2 cellular contexts compared by ENCODE assay signal in the genomic region with DNA sequence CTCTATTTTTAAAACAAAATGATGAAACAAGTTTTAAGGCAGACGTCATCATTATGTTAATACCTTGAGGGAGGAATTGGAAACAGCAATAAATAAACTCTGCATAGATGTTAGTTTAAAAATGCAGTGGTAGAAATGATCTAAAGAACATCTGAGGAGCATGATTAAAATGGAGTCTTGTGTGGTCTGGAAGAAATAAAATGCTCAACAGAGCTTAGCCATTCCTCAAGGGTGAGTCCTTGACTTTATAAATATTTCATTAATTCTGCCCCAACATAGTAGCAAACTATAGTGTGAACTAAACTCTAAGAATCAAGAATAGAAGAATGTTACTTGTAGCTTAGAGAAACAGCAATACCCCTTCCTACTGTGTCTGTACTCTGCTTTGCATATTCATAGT.
TF ChIP-seq lines count a peak whose summit lies in the region.

No MANE protein-coding gene starts in this region.

TF ChIP-seq in IMR-90, 13 proteins besides CTCF, POLR2A, EP300 and RAD21:
- TF ChIP-seq RFX5 (IDR thresholded peaks at IDR 0.05; ENCODE audit: low read depth, low read length), result no peak
TF ChIP-seq in IMR-90: peak in this region for 0.

TF ChIP-seq in HepG2, 621 proteins besides CTCF, POLR2A, EP300 and RAD21:
- no peak for TF ChIP-seq NFIC (IDR thresholded peaks at IDR 0.05; ENCODE audit: low read length)
- no peak for TF ChIP-seq ZNF33B (CRISPR knock-in tag; IDR thresholded peaks at IDR 0.05)
- TF ChIP-seq ZNF441 (CRISPR knock-in tag; IDR thresholded peaks at IDR 0.05; ENCODE audit: borderline replicate concordance), result no peak
- no peak for TF ChIP-seq RFX5 (IDR thresholded peaks at IDR 0.05; ENCODE audit: low read depth, low read length)
- TF ChIP-seq PRMT3 (CRISPR knock-in tag; IDR thresholded peaks at IDR 0.05; ENCODE audit: borderline replicate concordance, low read depth), result no peak
- TF ChIP-seq, protein P1, sequence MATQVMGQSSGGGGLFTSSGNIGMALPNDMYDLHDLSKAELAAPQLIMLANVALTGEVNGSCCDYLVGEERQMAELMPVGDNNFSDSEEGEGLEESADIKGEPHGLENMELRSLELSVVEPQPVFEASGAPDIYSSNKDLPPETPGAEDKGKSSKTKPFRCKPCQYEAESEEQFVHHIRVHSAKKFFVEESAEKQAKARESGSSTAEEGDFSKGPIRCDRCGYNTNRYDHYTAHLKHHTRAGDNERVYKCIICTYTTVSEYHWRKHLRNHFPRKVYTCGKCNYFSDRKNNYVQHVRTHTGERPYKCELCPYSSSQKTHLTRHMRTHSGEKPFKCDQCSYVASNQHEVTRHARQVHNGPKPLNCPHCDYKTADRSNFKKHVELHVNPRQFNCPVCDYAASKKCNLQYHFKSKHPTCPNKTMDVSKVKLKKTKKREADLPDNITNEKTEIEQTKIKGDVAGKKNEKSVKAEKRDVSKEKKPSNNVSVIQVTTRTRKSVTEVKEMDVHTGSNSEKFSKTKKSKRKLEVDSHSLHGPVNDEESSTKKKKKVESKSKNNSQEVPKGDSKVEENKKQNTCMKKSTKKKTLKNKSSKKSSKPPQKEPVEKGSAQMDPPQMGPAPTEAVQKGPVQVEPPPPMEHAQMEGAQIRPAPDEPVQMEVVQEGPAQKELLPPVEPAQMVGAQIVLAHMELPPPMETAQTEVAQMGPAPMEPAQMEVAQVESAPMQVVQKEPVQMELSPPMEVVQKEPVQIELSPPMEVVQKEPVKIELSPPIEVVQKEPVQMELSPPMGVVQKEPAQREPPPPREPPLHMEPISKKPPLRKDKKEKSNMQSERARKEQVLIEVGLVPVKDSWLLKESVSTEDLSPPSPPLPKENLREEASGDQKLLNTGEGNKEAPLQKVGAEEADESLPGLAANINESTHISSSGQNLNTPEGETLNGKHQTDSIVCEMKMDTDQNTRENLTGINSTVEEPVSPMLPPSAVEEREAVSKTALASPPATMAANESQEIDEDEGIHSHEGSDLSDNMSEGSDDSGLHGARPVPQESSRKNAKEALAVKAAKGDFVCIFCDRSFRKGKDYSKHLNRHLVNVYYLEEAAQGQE (IDR thresholded peaks at IDR 0.05; ENCODE audit: borderline replicate concordance in 1 of 2, low read depth in 1 of 2, low read length in 2 of 2), result no peak
- no peak for TF ChIP-seq ETV5 (CRISPR knock-in tag; IDR thresholded peaks at IDR 0.05; ENCODE audit: borderline replicate concordance)
- no peak for TF ChIP-seq U2AF1 (optimal IDR thresholded peaks at IDR 0.05; ENCODE audit: low read depth, low read length)
- TF ChIP-seq, protein P2, sequence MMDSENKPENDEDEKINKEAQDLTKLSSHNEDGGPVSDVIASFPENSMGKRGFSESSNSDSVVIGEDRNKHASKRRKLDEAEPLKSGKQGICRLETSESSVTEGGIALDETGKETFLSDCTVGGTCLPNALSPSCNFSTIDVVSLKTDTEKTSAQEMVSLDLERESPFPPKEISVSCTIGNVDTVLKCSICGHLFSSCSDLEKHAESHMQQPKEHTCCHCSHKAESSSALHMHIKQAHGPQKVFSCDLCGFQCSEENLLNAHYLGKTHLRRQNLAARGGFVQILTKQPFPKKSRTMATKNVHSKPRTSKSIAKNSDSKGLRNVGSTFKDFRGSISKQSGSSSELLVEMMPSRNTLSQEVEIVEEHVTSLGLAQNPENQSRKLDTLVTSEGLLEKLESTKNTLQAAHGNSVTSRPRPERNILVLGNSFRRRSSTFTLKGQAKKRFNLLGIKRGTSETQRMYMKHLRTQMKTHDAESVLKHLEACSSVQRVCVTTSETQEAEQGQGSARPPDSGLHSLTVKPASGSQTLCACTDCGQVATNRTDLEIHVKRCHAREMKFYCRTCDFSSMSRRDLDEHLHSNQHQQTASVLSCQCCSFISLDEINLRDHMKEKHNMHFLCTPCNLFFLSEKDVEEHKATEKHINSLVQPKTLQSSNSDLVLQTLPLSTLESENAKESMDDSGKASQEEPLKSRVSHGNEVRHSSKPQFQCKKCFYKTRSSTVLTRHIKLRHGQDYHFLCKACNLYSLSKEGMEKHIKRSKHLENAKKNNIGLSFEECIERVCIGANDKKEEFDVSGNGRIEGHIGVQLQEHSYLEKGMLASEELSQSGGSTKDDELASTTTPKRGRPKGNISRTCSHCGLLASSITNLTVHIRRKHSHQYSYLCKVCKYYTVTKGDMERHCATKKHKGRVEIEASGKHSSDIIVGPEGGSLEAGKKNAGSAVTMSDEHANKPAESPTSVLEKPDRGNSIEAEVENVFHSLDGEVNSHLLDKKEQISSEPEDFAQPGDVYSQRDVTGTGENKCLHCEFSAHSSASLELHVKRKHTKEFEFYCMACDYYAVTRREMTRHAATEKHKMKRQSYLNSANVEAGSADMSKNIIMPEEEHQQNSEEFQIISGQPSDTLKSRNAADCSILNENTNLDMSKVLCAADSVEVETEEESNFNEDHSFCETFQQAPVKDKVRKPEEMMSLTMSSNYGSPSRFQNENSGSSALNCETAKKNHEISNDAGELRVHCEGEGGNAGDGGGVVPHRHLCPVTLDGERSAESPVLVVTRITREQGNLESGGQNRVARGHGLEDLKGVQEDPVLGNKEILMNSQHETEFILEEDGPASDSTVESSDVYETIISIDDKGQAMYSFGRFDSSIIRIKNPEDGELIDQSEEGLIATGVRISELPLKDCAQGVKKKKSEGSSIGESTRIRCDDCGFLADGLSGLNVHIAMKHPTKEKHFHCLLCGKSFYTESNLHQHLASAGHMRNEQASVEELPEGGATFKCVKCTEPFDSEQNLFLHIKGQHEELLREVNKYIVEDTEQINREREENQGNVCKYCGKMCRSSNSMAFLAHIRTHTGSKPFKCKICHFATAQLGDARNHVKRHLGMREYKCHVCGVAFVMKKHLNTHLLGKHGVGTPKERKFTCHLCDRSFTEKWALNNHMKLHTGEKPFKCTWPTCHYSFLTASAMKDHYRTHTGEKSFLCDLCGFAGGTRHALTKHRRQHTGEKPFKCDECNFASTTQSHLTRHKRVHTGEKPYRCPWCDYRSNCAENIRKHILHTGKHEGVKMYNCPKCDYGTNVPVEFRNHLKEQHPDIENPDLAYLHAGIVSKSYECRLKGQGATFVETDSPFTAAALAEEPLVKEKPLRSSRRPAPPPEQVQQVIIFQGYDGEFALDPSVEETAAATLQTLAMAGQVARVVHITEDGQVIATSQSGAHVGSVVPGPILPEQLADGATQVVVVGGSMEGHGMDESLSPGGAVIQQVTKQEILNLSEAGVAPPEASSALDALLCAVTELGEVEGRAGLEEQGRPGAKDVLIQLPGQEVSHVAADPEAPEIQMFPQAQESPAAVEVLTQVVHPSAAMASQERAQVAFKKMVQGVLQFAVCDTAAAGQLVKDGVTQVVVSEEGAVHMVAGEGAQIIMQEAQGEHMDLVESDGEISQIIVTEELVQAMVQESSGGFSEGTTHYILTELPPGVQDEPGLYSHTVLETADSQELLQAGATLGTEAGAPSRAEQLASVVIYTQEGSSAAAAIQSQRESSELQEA (CRISPR knock-in tag; IDR thresholded peaks at IDR 0.05; ENCODE audit: not compliant biosample characterization), result no peak
- TF ChIP-seq AGO2 (optimal IDR thresholded peaks at IDR 0.05; ENCODE audit: low read depth, low read length), result no peak
- TF ChIP-seq ZNF296 (CRISPR knock-in tag; conservative IDR thresholded peaks at IDR 0.05), result no peak
- TF ChIP-seq CHD4 (IDR thresholded peaks at IDR 0.05; ENCODE audit: borderline replicate concordance, low read length), result no peak
- TF ChIP-seq, protein P3, sequence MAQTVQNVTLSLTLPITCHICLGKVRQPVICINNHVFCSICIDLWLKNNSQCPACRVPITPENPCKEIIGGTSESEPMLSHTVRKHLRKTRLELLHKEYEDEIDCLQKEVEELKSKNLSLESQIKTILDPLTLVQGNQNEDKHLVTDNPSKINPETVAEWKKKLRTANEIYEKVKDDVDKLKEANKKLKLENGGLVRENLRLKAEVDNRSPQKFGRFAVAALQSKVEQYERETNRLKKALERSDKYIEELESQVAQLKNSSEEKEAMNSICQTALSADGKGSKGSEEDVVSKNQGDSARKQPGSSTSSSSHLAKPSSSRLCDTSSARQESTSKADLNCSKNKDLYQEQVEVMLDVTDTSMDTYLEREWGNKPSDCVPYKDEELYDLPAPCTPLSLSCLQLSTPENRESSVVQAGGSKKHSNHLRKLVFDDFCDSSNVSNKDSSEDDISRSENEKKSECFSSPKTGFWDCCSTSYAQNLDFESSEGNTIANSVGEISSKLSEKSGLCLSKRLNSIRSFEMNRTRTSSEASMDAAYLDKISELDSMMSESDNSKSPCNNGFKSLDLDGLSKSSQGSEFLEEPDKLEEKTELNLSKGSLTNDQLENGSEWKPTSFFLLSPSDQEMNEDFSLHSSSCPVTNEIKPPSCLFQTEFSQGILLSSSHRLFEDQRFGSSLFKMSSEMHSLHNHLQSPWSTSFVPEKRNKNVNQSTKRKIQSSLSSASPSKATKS (CRISPR knock-in tag; IDR thresholded peaks at IDR 0.05), result no peak
- TF ChIP-seq, protein P4, sequence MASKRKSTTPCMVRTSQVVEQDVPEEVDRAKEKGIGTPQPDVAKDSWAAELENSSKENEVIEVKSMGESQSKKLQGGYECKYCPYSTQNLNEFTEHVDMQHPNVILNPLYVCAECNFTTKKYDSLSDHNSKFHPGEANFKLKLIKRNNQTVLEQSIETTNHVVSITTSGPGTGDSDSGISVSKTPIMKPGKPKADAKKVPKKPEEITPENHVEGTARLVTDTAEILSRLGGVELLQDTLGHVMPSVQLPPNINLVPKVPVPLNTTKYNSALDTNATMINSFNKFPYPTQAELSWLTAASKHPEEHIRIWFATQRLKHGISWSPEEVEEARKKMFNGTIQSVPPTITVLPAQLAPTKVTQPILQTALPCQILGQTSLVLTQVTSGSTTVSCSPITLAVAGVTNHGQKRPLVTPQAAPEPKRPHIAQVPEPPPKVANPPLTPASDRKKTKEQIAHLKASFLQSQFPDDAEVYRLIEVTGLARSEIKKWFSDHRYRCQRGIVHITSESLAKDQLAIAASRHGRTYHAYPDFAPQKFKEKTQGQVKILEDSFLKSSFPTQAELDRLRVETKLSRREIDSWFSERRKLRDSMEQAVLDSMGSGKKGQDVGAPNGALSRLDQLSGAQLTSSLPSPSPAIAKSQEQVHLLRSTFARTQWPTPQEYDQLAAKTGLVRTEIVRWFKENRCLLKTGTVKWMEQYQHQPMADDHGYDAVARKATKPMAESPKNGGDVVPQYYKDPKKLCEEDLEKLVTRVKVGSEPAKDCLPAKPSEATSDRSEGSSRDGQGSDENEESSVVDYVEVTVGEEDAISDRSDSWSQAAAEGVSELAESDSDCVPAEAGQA (IDR thresholded peaks at IDR 0.05; ENCODE audit: low read depth), result no peak
- TF ChIP-seq, protein P4 (CRISPR knock-in tag; IDR thresholded peaks at IDR 0.05; ENCODE audit: borderline replicate concordance), result no peak
- TF ChIP-seq DNMT3B (CRISPR knock-in tag; conservative IDR thresholded peaks at IDR 0.05), result no peak
- TF ChIP-seq, protein P5, sequence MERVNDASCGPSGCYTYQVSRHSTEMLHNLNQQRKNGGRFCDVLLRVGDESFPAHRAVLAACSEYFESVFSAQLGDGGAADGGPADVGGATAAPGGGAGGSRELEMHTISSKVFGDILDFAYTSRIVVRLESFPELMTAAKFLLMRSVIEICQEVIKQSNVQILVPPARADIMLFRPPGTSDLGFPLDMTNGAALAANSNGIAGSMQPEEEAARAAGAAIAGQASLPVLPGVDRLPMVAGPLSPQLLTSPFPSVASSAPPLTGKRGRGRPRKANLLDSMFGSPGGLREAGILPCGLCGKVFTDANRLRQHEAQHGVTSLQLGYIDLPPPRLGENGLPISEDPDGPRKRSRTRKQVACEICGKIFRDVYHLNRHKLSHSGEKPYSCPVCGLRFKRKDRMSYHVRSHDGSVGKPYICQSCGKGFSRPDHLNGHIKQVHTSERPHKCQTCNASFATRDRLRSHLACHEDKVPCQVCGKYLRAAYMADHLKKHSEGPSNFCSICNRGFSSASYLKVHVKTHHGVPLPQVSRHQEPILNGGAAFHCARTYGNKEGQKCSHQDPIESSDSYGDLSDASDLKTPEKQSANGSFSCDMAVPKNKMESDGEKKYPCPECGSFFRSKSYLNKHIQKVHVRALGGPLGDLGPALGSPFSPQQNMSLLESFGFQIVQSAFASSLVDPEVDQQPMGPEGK (CRISPR knock-in tag; IDR thresholded peaks at IDR 0.05), result no peak
- TF ChIP-seq ZNF720 (CRISPR knock-in tag; IDR thresholded peaks at IDR 0.05), result no peak
- TF ChIP-seq, protein P6, sequence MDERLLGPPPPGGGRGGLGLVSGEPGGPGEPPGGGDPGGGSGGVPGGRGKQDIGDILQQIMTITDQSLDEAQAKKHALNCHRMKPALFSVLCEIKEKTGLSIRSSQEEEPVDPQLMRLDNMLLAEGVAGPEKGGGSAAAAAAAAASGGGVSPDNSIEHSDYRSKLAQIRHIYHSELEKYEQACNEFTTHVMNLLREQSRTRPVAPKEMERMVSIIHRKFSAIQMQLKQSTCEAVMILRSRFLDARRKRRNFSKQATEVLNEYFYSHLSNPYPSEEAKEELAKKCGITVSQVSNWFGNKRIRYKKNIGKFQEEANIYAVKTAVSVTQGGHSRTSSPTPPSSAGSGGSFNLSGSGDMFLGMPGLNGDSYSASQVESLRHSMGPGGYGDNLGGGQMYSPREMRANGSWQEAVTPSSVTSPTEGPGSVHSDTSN (CRISPR knock-in tag; IDR thresholded peaks at IDR 0.05), result no peak
